In genomic region chr4:108830509-108831244, GRCh38 we compare ENCODE assay signal across 8 cellular contexts.
DNase-seq lines count a peak whose midpoint lies in the region; ATAC-seq and TF ChIP-seq lines count a peak whose summit lies in the region.

No MANE protein-coding gene starts in this region.

- no peaks in the 10 kb centered on the region for H3K4me1 Mint-ChIP-seq in Calu3 (ENCODE audit: low read depth, unreplicated experiment)

- no peak overlapping the region for H3K27ac Mint-ChIP-seq in Calu3 (ENCODE audit: unreplicated experiment)

- peak overlapping the region in 3 of 8 donors; percentile 0 to 49 (median 4) for H3K27ac ChIP-seq in spleen

- CTCF ChIA-PET in Calu3 (lab: Charles Lee), result no interaction called here

- ATAC-seq in GM21423 (IDR thresholded peaks at IDR 0.05; ENCODE audit: unreplicated experiment) (peak; percentile 61), Right ventricle myocardium superior (ENCODE audit: poor library complexity) (peak; percentile 95)

- H3K27me3 Mint-ChIP-seq in Calu3 (ENCODE audit: unreplicated experiment), result no peaks in the 10 kb centered on the region

- no peaks in the 10 kb centered on the region for H3K36me3 ChIP-seq in spleen

- H3K9me3 Mint-ChIP-seq in Calu3 (ENCODE audit: low read depth, unreplicated experiment), result no peaks in the 10 kb centered on the region

- H3K4me3 ChIP-seq in spleen, result no peak overlapping the region

- 32 to 54% (median 36%) methylated on average over 4 of the region's 4 CpGs for WGBS in spleen, 5 donors

- no peak overlapping the region for H3K4me3 Mint-ChIP-seq in Calu3 (ENCODE audit: low read depth, unreplicated experiment)

- no peak for TF ChIP-seq POLR2A in spleen (IDR thresholded peaks at IDR 0.05)

- intact Hi-C loops in Right ventricle myocardium superior (cut with DNase I) (loop anchor here (5.0 kb wide), 1 partner anchor 572 kb away; no protein-coding TSS in a partner anchor), spleen (cut with DNase I; ENCODE audit: low total_unique reads) (no loop called here), Calu3 (cut with micrococcal nuclease; ENCODE audit: unreplicated experiment) (no loop called here)

- TF ChIP-seq CTCF in spleen (IDR thresholded peaks at IDR 0.05 in 8 of 11, conservative IDR thresholded peaks at IDR 0.05 in 3 of 11), result no peak
- TF ChIP-seq CTCF in Calu3 (IDR thresholded peaks at IDR 0.05; ENCODE audit: unreplicated experiment), result no peak

- H3K27me3 ChIP-seq in spleen (replicated peaks in 1 of 7), result peaks cover 0 to 4% (median 0%) of the 10 kb centered on the region in 7 donors

- H3K9me3 ChIP-seq in spleen, result no peaks in the 10 kb centered on the region

- peaks cover 0 to 4% (median 0%) of the 10 kb centered on the region in 6 donors for H3K4me1 ChIP-seq in spleen

- no peaks in the 10 kb centered on the region for H3K36me3 Mint-ChIP-seq in Calu3 (ENCODE audit: insufficient read depth, unreplicated experiment)

- BruUV-seq in Calu3 (replicated peaks; lab: Mats Ljungman, UMichigan), result no TSS peak

- peak; percentile 83 for DNase-seq in DMS153 (lab: John Stamatoyannopoulos, UW)
- DNase-seq in NCI-H2107 (lab: John Stamatoyannopoulos, UW), result peak; percentile 54
- peak; percentile 72 for DNase-seq in Right ventricle myocardium superior
- no peak for DNase-seq in spleen
- no peak for DNase-seq in activated naive CD4-positive, alpha-beta T cell (lab: John Stamatoyannopoulos, UW)
- no peak for DNase-seq in AG08396 (ENCODE audit: low spot score)
- no peak for DNase-seq in Calu3

Comparison
In these comparisons a context has a peak if more than half of its experiments do, and no peak if none do; other contexts are left out.
1. DNase-seq: peak in DMS153 (single experiment), NCI-H2107 (single experiment) and Right ventricle myocardium superior (single experiment); none in spleen (single experiment), activated naive CD4-positive, alpha-beta T cell (0 of 4), AG08396 (single experiment) and Calu3 (single experiment).